8 cellular contexts compared by ENCODE assay signal in the genomic region with DNA sequence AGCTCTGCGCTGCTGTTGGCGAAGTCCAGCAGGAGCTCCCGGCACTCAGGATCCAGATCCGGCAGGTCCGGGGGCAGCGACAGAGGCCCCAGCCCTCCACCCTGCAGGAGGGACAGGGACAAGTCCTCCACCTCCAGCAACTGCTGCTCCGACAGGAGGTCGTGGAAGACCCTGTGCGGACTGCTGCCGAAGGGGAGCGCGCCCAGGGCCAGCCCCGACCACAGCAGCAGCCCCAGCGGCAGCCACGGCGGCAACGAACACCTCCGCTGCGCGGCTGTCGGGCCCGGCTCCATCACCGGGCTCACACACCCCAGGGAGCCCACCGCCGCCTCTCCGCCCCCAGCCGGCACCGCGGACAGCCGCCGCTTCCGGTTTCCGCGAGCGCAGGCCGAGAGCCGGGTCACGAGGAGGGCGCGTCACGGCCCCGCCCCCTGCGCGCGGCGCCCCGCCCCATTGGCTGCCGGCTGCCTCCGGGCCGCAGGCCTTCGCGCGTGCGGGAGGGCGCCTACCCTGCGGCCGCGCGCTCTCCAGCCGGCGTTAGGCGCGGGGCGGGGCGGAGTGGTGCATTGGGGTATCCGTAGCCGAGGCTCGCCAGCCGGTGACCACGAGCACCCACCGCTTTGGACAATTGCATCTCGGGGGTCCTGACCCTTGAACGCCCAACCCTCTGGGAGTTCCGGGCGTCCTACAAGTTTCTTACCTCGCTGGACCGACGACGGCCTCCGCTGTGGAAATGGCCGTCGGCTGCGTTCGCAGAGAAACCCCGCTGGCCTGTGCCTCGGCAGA. TPM values are rescaled to one million over a fixed set of nuclear protein-coding genes. Genes with fewer than 3 reads are reported as not detected.
DNase-seq lines count a peak whose midpoint lies in the region; ATAC-seq and TF ChIP-seq lines count a peak whose summit lies in the region.

A gene with protein sequence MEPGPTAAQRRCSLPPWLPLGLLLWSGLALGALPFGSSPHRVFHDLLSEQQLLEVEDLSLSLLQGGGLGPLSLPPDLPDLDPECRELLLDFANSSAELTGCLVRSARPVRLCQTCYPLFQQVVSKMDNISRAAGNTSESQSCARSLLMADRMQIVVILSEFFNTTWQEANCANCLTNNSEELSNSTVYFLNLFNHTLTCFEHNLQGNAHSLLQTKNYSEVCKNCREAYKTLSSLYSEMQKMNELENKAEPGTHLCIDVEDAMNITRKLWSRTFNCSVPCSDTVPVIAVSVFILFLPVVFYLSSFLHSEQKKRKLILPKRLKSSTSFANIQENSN (minus strand): TSS at position 383 of the 786 bp plus-strand sequence. CDS start 90 bp downstream, at position 293.

- peak within 1 kb of the TSS; percentile 73 for H3K27ac ChIP-seq in KOPT-K1 (ENCODE audit: low read depth, low read length, poor library complexity, severe bottlenecking)
- peak within 1 kb of the TSS; percentile 69 for H3K27ac ChIP-seq in RWPE1
- peak within 1 kb of the TSS; percentile 87 for H3K27ac ChIP-seq in fibroblast of lung (ENCODE audit: insufficient read depth, low read length)

- peak within 1 kb of the TSS; percentile 77 for H3K27ac Mint-ChIP-seq in activated T-helper 17 cell treated with anti-CD3 and anti-CD28 coated beads, Interleukin-2, amount 50 U/mL, for 72 hours
- H3K27ac Mint-ChIP-seq in natural killer cell = peak within 1 kb of the TSS; percentile 83 to 85

- peak within 1 kb of the TSS; percentile 80 to 99 (median 98) for H3K4me3 ChIP-seq in fibroblast of lung (replicated peaks in 1 of 4; ENCODE audit: control extremely low read depth in 1 of 4, insufficient read depth in 1 of 4, low read depth in 3 of 4, low read length in 4 of 4)

- H3K4me2 ChIP-seq in fibroblast of lung (ENCODE audit: extremely low read depth, insufficient read depth, low read length) = peak within 1 kb of the TSS; percentile 95

- peaks cover 10% of the 10 kb centered on the region for H3K4me1 Mint-ChIP-seq in activated T-helper 17 cell treated with anti-CD3 and anti-CD28 coated beads, Interleukin-2, amount 50 U/mL, for 72 hours
- peaks cover 11 to 19% of the 10 kb centered on the region in 2 donors for H3K4me1 Mint-ChIP-seq in natural killer cell

- peak within 1 kb of the TSS; percentile 96 for H2AFZ ChIP-seq in fibroblast of lung (ENCODE audit: low read length)

- POLR2A ChIA-PET in RWPE1 (lab: Yijun Ruan, JAX; ENCODE audit: low non-redundant PET) = no interaction called here

- no peaks in the 10 kb centered on the region for H3K27me3 ChIP-seq in fibroblast of lung (ENCODE audit: control insufficient read depth, insufficient read depth, low read length)

- CTCF ChIA-PET in RWPE1 (lab: Yijun Ruan, JAX) = interaction anchor here (0.6 to 1.9 kb wide), 3 partner anchors 10 to 47 kb away, joined by 4 to 7 read pairs (median 6); no protein-coding TSS in a partner anchor

- no peaks in the 10 kb centered on the region for H3K9me3 ChIP-seq in KOPT-K1 (ENCODE audit: insufficient read depth, low read length, poor library complexity, severe bottlenecking)
- H3K9me3 ChIP-seq in fibroblast of lung (ENCODE audit: control insufficient read depth, insufficient read depth, low read depth, low read length) = no peaks in the 10 kb centered on the region

- no peaks in the 10 kb centered on the region for H3K36me3 Mint-ChIP-seq in activated T-helper 17 cell treated with anti-CD3 and anti-CD28 coated beads, Interleukin-2, amount 50 U/mL, for 72 hours (ENCODE audit: low read depth)
- H3K36me3 Mint-ChIP-seq in natural killer cell = no peaks in the 10 kb centered on the region

- H3K4me1 ChIP-seq in fibroblast of lung (ENCODE audit: control insufficient read depth, extremely low read depth, insufficient read depth, low read length) = no peaks in the 10 kb centered on the region

- DNase-seq in DMS79 treated with DMSO at 0.1 percent for 48 hours (lab: John Stamatoyannopoulos, UW) (peak; percentile 65), RWPE1 (ENCODE audit: low spot score) (peak; percentile 95), fibroblast of lung (ENCODE audit: low read depth in 2 of 2) (peak; percentile 84 to 86), natural killer cell (peak; percentile 96)
- DNase-seq in stimulated activated naive CD8-positive, alpha-beta T cell treated with anti-CD3 and anti-CD28 coated beads, Interleukin-15, Interleukin-2, amounts not matched to agents 100 U/mL and 50 U/mL, for 24 hours = peak; percentile 96

- H3K4me3 Mint-ChIP-seq in activated T-helper 17 cell treated with anti-CD3 and anti-CD28 coated beads, Interleukin-2, amount 50 U/mL, for 72 hours = peak within 1 kb of the TSS; percentile 83
- H3K4me3 Mint-ChIP-seq in natural killer cell = peak within 1 kb of the TSS; percentile 88

- intact Hi-C loops in natural killer cell (cut with micrococcal nuclease) = loop anchor here (2.0 kb wide), 1 partner anchor 186 kb away; a partner anchor contains a TSS

- H3K27me3 Mint-ChIP-seq in activated T-helper 17 cell treated with anti-CD3 and anti-CD28 coated beads, Interleukin-2, amount 50 U/mL, for 72 hours = peaks cover 12% of the 10 kb centered on the region
- H3K27me3 Mint-ChIP-seq in natural killer cell (ENCODE audit: low read depth in 2 of 2) = peaks cover 5 to 16% of the 10 kb centered on the region in 2 donors

- peak within 1 kb of the TSS; percentile 88 for H3K9ac ChIP-seq in fibroblast of lung (ENCODE audit: insufficient read depth, low read length)

- ATAC-seq in GM21786 (IDR thresholded peaks at IDR 0.05; ENCODE audit: unreplicated experiment) (peak; percentile 97), natural killer cell (peak; percentile 93 to 99 (median 95))
- ATAC-seq in activated T-helper 17 cell treated with anti-CD3 and anti-CD28 coated beads, Interleukin-2, amount 50 U/mL, for 72 hours (replicated peaks) = peak; percentile 99
- peak; percentile 99 for ATAC-seq in stimulated activated naive CD8-positive, alpha-beta T cell treated with anti-CD3 and anti-CD28 coated beads, Interleukin-15, Interleukin-2, amounts not matched to agents 100 U/mL and 50 U/mL, for 24 hours

- TF ChIP-seq CTCF in RWPE1 (conservative IDR thresholded peaks at IDR 0.05; ENCODE audit: low read depth) (no peak), fibroblast of lung (conservative IDR thresholded peaks at IDR 0.05 in 1 of 2, IDR thresholded peaks at IDR 0.05 in 1 of 2; ENCODE audit: low read depth in 1 of 2, low read length in 2 of 2) (no peak), natural killer cell (IDR thresholded peaks at IDR 0.05) (no peak)

- H3K9me3 Mint-ChIP-seq in activated T-helper 17 cell treated with anti-CD3 and anti-CD28 coated beads, Interleukin-2, amount 50 U/mL, for 72 hours = no peaks in the 10 kb centered on the region
- no peaks in the 10 kb centered on the region for H3K9me3 Mint-ChIP-seq in natural killer cell

- H4K20me1 ChIP-seq in fibroblast of lung (ENCODE audit: control insufficient read depth, extremely low read depth, insufficient read depth, low read length) = no peaks in the 10 kb centered on the region

- H3K36me3 ChIP-seq in KOPT-K1 (ENCODE audit: insufficient read depth, low read length) = no peaks in the 10 kb centered on the region
- H3K36me3 ChIP-seq in fibroblast of lung (ENCODE audit: control insufficient read depth, insufficient read depth, low read length) = no peaks in the 10 kb centered on the region

- H3K79me2 ChIP-seq in fibroblast of lung (ENCODE audit: control insufficient read depth, insufficient read depth, low read length) = peaks cover 3% of the 10 kb centered on the region

RNA-seq across cellular contexts. Expression of the gene that starts here (rescaled TPM):
- total RNA-seq in activated T-helper 17 cell treated with anti-CD3 and anti-CD28 coated beads, Interleukin-2, amount 50 U/mL, for 72 hours = 10 to 100 TPM; 10.1 to 19.3 TPM
- total RNA-seq in fibroblast of lung (31.3 and 31.9 TPM in 2 replicates), natural killer cell (10 to 100 TPM; 39.2 to 56.9 (median 49.1) TPM)
- polyA plus RNA-seq in fibroblast of lung = 23.8 and 37.0 TPM in 2 replicates
- 24.1 and 29.6 TPM in 2 replicates for polyA plus RNA-seq in fibroblast of lung (2012)
- 3.8 and 21.0 TPM in 2 replicates for polyA minus RNA-seq in fibroblast of lung (ENCODE audit: low replicate concordance)

Comparison
In these comparisons a context has a peak if more than half of its experiments do, and no peak if none do; other contexts are left out.
1. Peak in every context shown above with its lines: DNase-seq, ATAC-seq, H3K4me3 ChIP-seq and H3K27ac ChIP-seq.